10 cellular contexts compared by ENCODE assay signal in genomic region chr3:29283739-29284138, GRCh38. TPM values are rescaled to one million over a fixed set of nuclear protein-coding genes. Genes with fewer than 3 reads are reported as not detected.
DNase-seq lines count a peak whose midpoint lies in the region; ATAC-seq lines count a peak whose summit lies in the region.
"Had no signal": no experiment of that assay in that cellular context is flagged by ENCODE, and none has a peak within 500 bp of the region (broad histone marks: within the 10 kb centered on the region; RNA-seq: fewer than 3 reads in every experiment).

No MANE protein-coding gene starts in this region.

- H3K27ac Mint-ChIP-seq in activated CD4-positive, alpha-beta T cell treated with anti-CD3 and anti-CD28 coated beads for 36 hours, result peak overlapping the region; percentile 63
- H3K27ac Mint-ChIP-seq in activated naive CD8-positive, alpha-beta T cell treated with anti-CD3 and anti-CD28 coated beads, Interleukin-2, amount 50 U/mL, for 24 hours, result peak overlapping the region; percentile 53

- H3K9me3 Mint-ChIP-seq in activated CD4-positive, alpha-beta T cell treated with anti-CD3 and anti-CD28 coated beads for 36 hours (ENCODE audit: low read depth), result no peaks in the 10 kb centered on the region
- no peaks in the 10 kb centered on the region for H3K9me3 Mint-ChIP-seq in activated naive CD8-positive, alpha-beta T cell treated with anti-CD3 and anti-CD28 coated beads, Interleukin-2, amount 50 U/mL, for 24 hours
- H3K9me3 Mint-ChIP-seq: activated CD4-positive, alpha-beta memory T cell treated with anti-CD3 and anti-CD28 coated beads for 36 hours had no signal

- H3K9me3 ChIP-seq in iPS-20b (ENCODE audit: insufficient read depth, low read depth, low read length), result no peaks in the 10 kb centered on the region
- H3K9me3 ChIP-seq in stomach smooth muscle (ENCODE audit: control insufficient read depth in 2 of 2, low read length in 2 of 2), result no peaks in the 10 kb centered on the region

- H3K27ac ChIP-seq in iPS-20b (ENCODE audit: low read length) (no peak overlapping the region), stomach smooth muscle (ENCODE audit: low read length) (peak overlapping the region; percentile 83)

- H3K36me3 ChIP-seq in iPS-20b (ENCODE audit: insufficient read depth, low read depth, low read length), result no peaks in the 10 kb centered on the region
- no peaks in the 10 kb centered on the region for H3K36me3 ChIP-seq in stomach smooth muscle (ENCODE audit: control insufficient read depth in 2 of 2, insufficient read depth in 2 of 2, low read length in 2 of 2)

- H3K4me3 ChIP-seq in iPS-20b (ENCODE audit: low read length), result 0 out of 2 replicates have a peak overlapping the region, but pooled peaks have one; percentile 69
- peak overlapping the region; percentile 64 to 95 for H3K4me3 ChIP-seq in stomach smooth muscle (ENCODE audit: low read length in 2 of 2)

- H3K4me1 ChIP-seq in iPS-20b (ENCODE audit: insufficient read depth, low read length), result peaks cover 48% of the 10 kb centered on the region
- peaks cover 6% of the 10 kb centered on the region for H3K4me1 ChIP-seq in stomach smooth muscle (ENCODE audit: control insufficient read depth, insufficient read depth, low read length)

- no peak for DNase-seq in activated CD4-positive, alpha-beta T cell treated with anti-CD3 and anti-CD28 coated beads for 36 hours
- no peak for DNase-seq in activated CD4-positive, alpha-beta T cell treated with anti-CD3 and anti-CD28 coated beads, Interleukin-2, amount 50 U/mL, for 48 hours
- DNase-seq in activated naive CD8-positive, alpha-beta T cell treated with anti-CD3 and anti-CD28 coated beads, Interleukin-2, amount 50 U/mL, for 24 hours, result no peak
- no peak for DNase-seq in HK-2 (ENCODE audit: unreplicated experiment)
- DNase-seq in GOT3 (lab: John Stamatoyannopoulos, UW), result no peak
- DNase-seq in amygdala (lab: John Stamatoyannopoulos, UW), result no peak
- DNase-seq: activated CD4-positive, alpha-beta memory T cell treated with anti-CD3 and anti-CD28 coated beads for 36 hours; NCI-H510A had no signal

- H3K4me1 Mint-ChIP-seq in activated CD4-positive, alpha-beta T cell treated with anti-CD3 and anti-CD28 coated beads for 36 hours, result peaks cover 37% of the 10 kb centered on the region
- H3K4me1 Mint-ChIP-seq in activated naive CD8-positive, alpha-beta T cell treated with anti-CD3 and anti-CD28 coated beads, Interleukin-2, amount 50 U/mL, for 24 hours, result peaks cover 39% of the 10 kb centered on the region

- intact Hi-C loops in activated CD4-positive, alpha-beta T cell treated with anti-CD3 and anti-CD28 coated beads for 36 hours (cut with DNase I, micrococcal nuclease), result loop anchor here in 1 of 2 experiments (5.0 kb wide), 1 partner anchor 346 kb away; no protein-coding TSS in a partner anchor

- CTCF ChIA-PET in activated CD4-positive, alpha-beta T cell treated with anti-CD3 and anti-CD28 coated beads for 36 hours (lab: Charles Lee), result no interaction called here

- H3K36me3 Mint-ChIP-seq in activated CD4-positive, alpha-beta T cell treated with anti-CD3 and anti-CD28 coated beads for 36 hours (ENCODE audit: low read depth), result no peaks in the 10 kb centered on the region
- no peaks in the 10 kb centered on the region for H3K36me3 Mint-ChIP-seq in activated naive CD8-positive, alpha-beta T cell treated with anti-CD3 and anti-CD28 coated beads, Interleukin-2, amount 50 U/mL, for 24 hours (ENCODE audit: low read depth)
- H3K36me3 Mint-ChIP-seq: activated CD4-positive, alpha-beta memory T cell treated with anti-CD3 and anti-CD28 coated beads for 36 hours had no signal

- H3K27me3 ChIP-seq in iPS-20b (ENCODE audit: insufficient read depth, low read length) (no peaks in the 10 kb centered on the region), stomach smooth muscle (ENCODE audit: control insufficient read depth in 1 of 2, insufficient read depth in 2 of 2, low read length in 2 of 2) (no peaks in the 10 kb centered on the region)

- ATAC-seq in activated CD4-positive, alpha-beta T cell treated with anti-CD3 and anti-CD28 coated beads for 36 hours, result peak; percentile 45
- ATAC-seq in activated naive CD8-positive, alpha-beta T cell treated with anti-CD3 and anti-CD28 coated beads, Interleukin-2, amount 50 U/mL, for 24 hours, result no peak

- POLR2A ChIA-PET in activated CD4-positive, alpha-beta T cell treated with anti-CD3 and anti-CD28 coated beads for 36 hours (lab: Charles Lee), result interaction anchor here (0.7 kb wide), 1 partner anchor 354 kb away, joined by 3 read pairs; no protein-coding TSS in a partner anchor

- H3K9ac ChIP-seq in iPS-20b (ENCODE audit: low read depth, low read length) (no peak overlapping the region; the same call in 1 of the 2 replicates), stomach smooth muscle (ENCODE audit: low read length in 2 of 2) (peak overlapping the region; percentile 92 to 93)

- H3K4me3 Mint-ChIP-seq in activated CD4-positive, alpha-beta T cell treated with anti-CD3 and anti-CD28 coated beads for 36 hours, result peak overlapping the region; percentile 70
- H3K4me3 Mint-ChIP-seq in activated naive CD8-positive, alpha-beta T cell treated with anti-CD3 and anti-CD28 coated beads, Interleukin-2, amount 50 U/mL, for 24 hours, result peak overlapping the region; percentile 54

- H3K27me3 Mint-ChIP-seq in activated CD4-positive, alpha-beta T cell treated with anti-CD3 and anti-CD28 coated beads for 36 hours, result peaks cover 18% of the 10 kb centered on the region
- H3K27me3 Mint-ChIP-seq in activated naive CD8-positive, alpha-beta T cell treated with anti-CD3 and anti-CD28 coated beads, Interleukin-2, amount 50 U/mL, for 24 hours, result peaks cover 24% of the 10 kb centered on the region

RNA-seq across cellular contexts. Expression of gene RBMS3, which starts 2.9 kb away (rescaled TPM):
- total RNA-seq in activated CD4-positive, alpha-beta T cell treated with anti-CD3 and anti-CD28 coated beads for 36 hours, result 1 to 10 TPM; 1.5 to 2.0 TPM
